34 cellular contexts compared by ENCODE assay signal in the genomic region with DNA sequence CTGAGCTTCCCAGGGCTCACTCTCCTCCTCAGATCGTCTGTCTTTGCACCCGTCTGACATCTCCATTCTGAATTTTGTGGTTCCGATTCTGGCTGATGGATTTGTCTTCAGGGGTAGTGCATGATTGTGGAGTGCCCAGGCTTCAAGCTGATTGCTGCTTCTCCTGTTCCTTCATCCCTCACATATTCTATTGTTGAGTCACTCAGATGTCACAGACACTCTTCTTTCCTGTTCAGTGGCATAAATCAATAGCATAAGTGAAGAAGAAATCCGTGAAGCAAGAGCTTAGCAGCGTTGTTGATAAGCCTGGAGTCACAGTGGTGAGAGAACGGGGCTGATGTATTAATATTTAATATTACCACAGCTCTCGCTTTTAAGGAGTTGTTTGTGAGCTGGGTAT.
DNase-seq lines count a peak whose midpoint lies in the region; ATAC-seq, FAIRE-seq and TF ChIP-seq lines count a peak whose summit lies in the region.
"Had no signal": no experiment of that assay in that cellular context is flagged by ENCODE, and none has a peak within 500 bp of the region (broad histone marks: within the 10 kb centered on the region; RNA-seq: fewer than 3 reads in every experiment).

No MANE protein-coding gene starts in this region.

- H3K9me3 ChIP-seq in A549: no peaks in the 10 kb centered on the region
- H3K9me3 ChIP-seq: BLaER1, lower lobe of right lung, MG63, mucosa of descending colon, prostate gland, tibial nerve had no signal

- H3K27ac ChIP-seq in A549: peak overlapping the region; percentile 30 to 48; a peak in 3 of 6 replicates
- H3K27ac ChIP-seq: BLaER1, lower lobe of right lung, PC-9, prostate gland had no signal

- DNase-seq in A549 (ENCODE audit: low read depth in 1 of 2, low spot score in 1 of 2): no peak
- peak; percentile 64 for DNase-seq in ELR (ENCODE audit: low read depth)
- DNase-seq in amniotic epithelial cell (ENCODE audit: low read depth): peak; percentile 20
- peak; percentile 49 for DNase-seq in kidney epithelial cell (ENCODE audit: low read depth)
- DNase-seq in GOT3 (lab: John Stamatoyannopoulos, UW): no peak
- DNase-seq in GM20000 (ENCODE audit: low spot score): no peak
- no peak for DNase-seq in DMS153 treated with DMSO at 0.1 percent for 48 hours (lab: John Stamatoyannopoulos, UW; ENCODE audit: unreplicated experiment)
- DNase-seq: activated CD4-positive, alpha-beta T cell treated with anti-CD3 and anti-CD28 coated beads for 36 hours; activated CD8-positive, alpha-beta T cell treated with anti-CD3 and anti-CD28 coated beads, Interleukin-2, amount 10 ng/mL, durations not matched to agents 7 days and 5 days; activated effector memory CD4-positive, alpha-beta T cell treated with Interleukin-2 at 50 U/mL for 16 hours; anterior cingulate cortex; DMS153; effector memory CD4-positive, alpha-beta T cell; erythroblast; head of caudate nucleus; KG1; kidney; lower lobe of right lung; MG63; mucosa of descending colon; natural killer cell; NCI-H1105 treated with DMSO at 0.1 percent for 48 hours; NCI-H2029 treated with DMSO at 0.1 percent for 48 hours; NCI-H524; occipital lobe; SHP77 had no signal

- TF ChIP-seq CTCF in A549 (IDR thresholded peaks at IDR 0.05) (no peak), kidney epithelial cell (IDR thresholded peaks at IDR 0.05; ENCODE audit: insufficient read depth, low read length, poor library complexity, severe bottlenecking) (no peak), GM20000 (IDR thresholded peaks at IDR 0.05; ENCODE audit: extremely low read depth, missing control alignments) (no peak)

- peaks cover 46% of the 10 kb centered on the region for H3K4me1 ChIP-seq in A549
- H3K4me1 ChIP-seq: prostate gland had no signal

- no peaks in the 10 kb centered on the region for H3K27me3 ChIP-seq in kidney epithelial cell (ENCODE audit: control insufficient read depth, insufficient read depth, low read length)
- H3K27me3 ChIP-seq: BLaER1, MG63, tibial nerve had no signal

- H3K4me3 ChIP-seq in A549: no peak overlapping the region
- H3K4me3 ChIP-seq in kidney epithelial cell (ENCODE audit: low read depth, low read length): no peak overlapping the region
- H3K4me3 ChIP-seq: BLaER1, coronary artery, lower lobe of right lung, MG63, mucosa of descending colon, PC-9, prostate gland, tibial nerve had no signal

- no peak for TF ChIP-seq EP300 in A549 (IDR thresholded peaks at IDR 0.05)

- TF ChIP-seq RAD21 in A549 (conservative IDR thresholded peaks at IDR 0.05 in 1 of 2, IDR thresholded peaks at IDR 0.05 in 1 of 2): no peak

- no peak for FAIRE-seq in A549 (lab: Jason Lieb, UNC)
- FAIRE-seq: H1, kidney had no signal

- H3K4me2 ChIP-seq in A549: no peak overlapping the region
- H3K4me2 ChIP-seq: BLaER1, PC-9 had no signal

- TF ChIP-seq POLR2A in A549 (IDR thresholded peaks at IDR 0.05; ENCODE audit: low read length): no peak

- CTCF ChIA-PET in A549 (lab: Yijun Ruan, JAX): interaction anchor here (1.0 to 19.6 kb wide), 3 partner anchors 11 to 317 kb away, joined by 3 to 192 read pairs (median 3); no protein-coding TSS in a partner anchor

- H3K36me3 ChIP-seq in kidney epithelial cell (ENCODE audit: control insufficient read depth, insufficient read depth, low read length): no peaks in the 10 kb centered on the region
- H3K36me3 ChIP-seq: prostate gland had no signal

- no peak for ATAC-seq in A549
- no peak for ATAC-seq in GM18907 (IDR thresholded peaks at IDR 0.05; ENCODE audit: unreplicated experiment)
- ATAC-seq: activated CD4-positive, alpha-beta T cell treated with anti-CD3 and anti-CD28 coated beads for 36 hours; activated CD8-positive, alpha-beta T cell treated with anti-CD3 and anti-CD28 coated beads, Interleukin-2, amount 10 ng/mL, durations not matched to agents 7 days and 5 days; lower lobe of right lung; mucosa of descending colon; natural killer cell; stimulated activated effector memory CD8-positive, alpha-beta T cell treated with anti-CD3 and anti-CD28 coated beads, Interleukin-12 subunit alpha, Interleukin-12 subunit beta, amount 100 ng/mL, for 72 hours had no signal

- 79% methylated on average over 7 of the region's 7 CpGs for WGBS in A549 (ENCODE audit: missing lambda C conversion rate)

- POLR2A ChIA-PET in A549 (lab: Yijun Ruan, JAX): no interaction called here

TF ChIP-seq in A549, 52 proteins besides CTCF, POLR2A, EP300 and RAD21:
- TF ChIP-seq JUNB (IDR thresholded peaks at IDR 0.05): no peak
- TF ChIP-seq ZNF302 (CRISPR knock-in tag; IDR thresholded peaks at IDR 0.05): no peak
- TF ChIP-seq MAFK (IDR thresholded peaks at IDR 0.05; ENCODE audit: partially characterized antibody): no peak

Comparison
In these comparisons a context has a peak if more than half of its experiments do, and no peak if none do; other contexts are left out.
1. DNase-seq: peak in ELR (single experiment), amniotic epithelial cell (single experiment) and kidney epithelial cell (single experiment); none in A549 (0 of 2), GOT3 (single experiment), GM20000 (single experiment) and DMS153 treated with DMSO at 0.1 percent for 48 hours (single experiment).